16 cellular contexts compared by ENCODE assay signal in the genomic region with DNA sequence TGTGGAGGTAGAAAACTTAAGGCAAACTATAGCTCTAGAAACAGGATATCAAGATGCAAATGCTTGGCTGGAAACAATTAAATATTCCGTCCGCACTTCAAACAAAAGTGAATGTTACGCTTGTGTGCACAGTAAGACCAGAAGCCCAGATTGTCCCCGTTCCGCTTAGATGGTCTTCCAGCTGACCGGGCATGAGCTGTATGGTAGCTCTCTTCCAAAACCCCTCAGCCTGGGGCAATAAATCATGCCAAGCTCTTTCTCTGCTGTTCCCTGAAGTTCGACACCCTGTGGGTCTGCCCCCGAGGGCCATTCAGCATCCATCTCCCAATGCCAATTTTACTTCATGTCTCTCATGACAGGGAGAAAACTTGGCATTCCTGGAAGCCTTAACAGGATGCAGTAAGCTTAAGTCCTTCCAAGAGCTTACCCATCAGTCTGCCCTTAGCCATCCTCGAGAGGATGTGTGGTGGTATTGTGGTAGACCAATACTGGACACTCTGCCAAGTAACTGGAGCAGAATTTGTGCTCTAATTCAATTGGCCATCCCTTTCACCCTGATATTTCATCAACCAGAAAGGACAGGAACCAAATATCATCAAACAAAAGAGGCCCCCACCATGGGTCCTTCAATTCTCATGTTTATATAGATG.
"Had no signal": no experiment of that assay in that cellular context is flagged by ENCODE, and none has a peak within 500 bp of the region (broad histone marks: within the 10 kb centered on the region; RNA-seq: fewer than 3 reads in every experiment).

No MANE protein-coding gene starts in this region.

- H3K36me3 ChIP-seq: cardiac muscle cell, sigmoid colon had no signal

- H3K27me3 ChIP-seq: cardiac muscle cell, sigmoid colon had no signal

- DNase-seq: activated CD4-positive, alpha-beta memory T cell treated with anti-CD3 and anti-CD28 coated beads, Interleukin-2, amount 10 ng/mL, durations not matched to agents 7 days and 5 days; activated gamma-delta T cell; activated T-cell treated with anti-CD3 and anti-CD28 coated beads, Interleukin-2, amount 50 U/mL, for 48 hours; amygdala; glutamatergic neuron; left cardiac atrium; mucosa of descending colon; occipital lobe; sigmoid colon; stimulated activated CD4-positive, alpha-beta T cell treated with anti-CD3 and anti-CD28 coated beads, Interleukin-4, amount 100 ng/mL, for 24 hours; T1000 had no signal

- ATAC-seq: esophagus mucosa; left cardiac atrium; mucosa of descending colon; natural killer cell treated with Interleukin-12 subunit alpha and Interleukin-12 subunit beta and Interleukin-15 and Interleukin-18, amount 100 ng/mL, for 72 hours had no signal

- H3K9me3 ChIP-seq: mucosa of descending colon, sigmoid colon had no signal

- FAIRE-seq: endometrium had no signal

- H3K27ac ChIP-seq: cardiac muscle cell, sigmoid colon, VCaP had no signal

- H3K4me1 ChIP-seq: sigmoid colon had no signal

- H3K4me3 ChIP-seq: cardiac muscle cell, mucosa of descending colon, sigmoid colon had no signal
